Comparison of ENCODE assay signal across 22 cellular contexts in genomic region chr6:47157653-47158219, GRCh38.
DNase-seq lines count a peak whose midpoint lies in the region; ATAC-seq, FAIRE-seq and TF ChIP-seq lines count a peak whose summit lies in the region.
"Had no signal": no experiment of that assay in that cellular context is flagged by ENCODE, and none has a peak within 500 bp of the region (broad histone marks: within the 10 kb centered on the region; RNA-seq: fewer than 3 reads in every experiment).

No MANE protein-coding gene starts in this region.

- no peak overlapping the region for H3K56ac ChIP-seq in IMR-90 (ENCODE audit: extremely low read depth, insufficient read depth, low read length)

- no peak overlapping the region for H2BK15ac ChIP-seq in IMR-90 (ENCODE audit: low read depth, low read length)

- no peak overlapping the region for H3K27ac ChIP-seq in A549
- no peak overlapping the region for H3K27ac ChIP-seq in IMR-90 (ENCODE audit: insufficient read depth, low read length)
- H3K27ac ChIP-seq: C4-2B, HL-60, KMS-11 had no signal

- H3K4me3 ChIP-seq in A549 (no peak overlapping the region), IMR-90 (ENCODE audit: insufficient read depth, low read depth, low read length) (no peak overlapping the region), fibroblast of mammary gland (ENCODE audit: control insufficient read depth, low read depth, low read length) (no peak overlapping the region)
- H3K4me3 ChIP-seq: HAP-1 had no signal

- H3K4me2 ChIP-seq in A549 (no peak overlapping the region), IMR-90 (ENCODE audit: low read depth, low read length) (no peak overlapping the region)
- H3K4me2 ChIP-seq: KMS-11 had no signal

- dilution Hi-C loops in IMR-90 (cut with HindIII; ENCODE audit: low sequenced_read_pairs, unreplicated experiment), result no loop called here

- no peaks in the 10 kb centered on the region for H4K20me1 ChIP-seq in IMR-90 (ENCODE audit: insufficient read depth, low read length)

- no peak overlapping the region for H3K14ac ChIP-seq in IMR-90 (replicated peaks; ENCODE audit: low read depth, low read length)

- H3K27me3 ChIP-seq in IMR-90 (ENCODE audit: control insufficient read depth, insufficient read depth, low read length), result no peaks in the 10 kb centered on the region

- DNase-seq in A549 (ENCODE audit: low read depth in 1 of 2, low spot score in 1 of 2) (no peak), EH (ENCODE audit: low read depth) (peak; percentile 18), IMR-90 (peak; percentile 33), fibroblast of mammary gland (ENCODE audit: low read depth) (peak; percentile 74), T-helper 9 cell (no peak), NCI-H2081 treated with DMSO at 0.1 percent for 48 hours (lab: John Stamatoyannopoulos, UW) (no peak)
- no peak for DNase-seq in activated effector memory CD4-positive, alpha-beta T cell treated with Interleukin-2 at 50 U/mL for 16 hours
- DNase-seq in activated CD4-positive, alpha-beta T cell treated with anti-CD3 and anti-CD28 coated beads, Interleukin-2, amount 10 ng/mL, durations not matched to agents 7 days and 5 days, result no peak
- DNase-seq: ACHN; AML-193; Caco-2; CD4-positive, alpha-beta T cell; GDM1; HFFc6 had no signal

- no peak overlapping the region for H2AK5ac ChIP-seq in IMR-90 (ENCODE audit: low read depth, low read length)

- CTCF ChIA-PET in A549 (lab: Yijun Ruan, JAX) (no interaction called here), IMR-90 (lab: Yijun Ruan, JAX) (no interaction called here)
- CTCF ChIA-PET in activated CD4-positive, alpha-beta T cell treated with anti-CD3 and anti-CD28 coated beads, Interleukin-2, amount 10 ng/mL, durations not matched to agents 7 days and 5 days (lab: Charles Lee), result no interaction called here

- H4K8ac ChIP-seq in IMR-90 (ENCODE audit: low read depth in 2 of 2, low read length in 2 of 2), result no peak overlapping the region

- in situ Hi-C loops in IMR-90 (cut with MboI; ENCODE audit: low sequenced_read_pairs), result no loop called here

- TF ChIP-seq RAD21 in A549 (conservative IDR thresholded peaks at IDR 0.05 in 1 of 2, IDR thresholded peaks at IDR 0.05 in 1 of 2), result no peak
- TF ChIP-seq RAD21 in IMR-90 (IDR thresholded peaks at IDR 0.05; ENCODE audit: low read length), result no peak

- no peak overlapping the region for H3K4ac ChIP-seq in IMR-90 (ENCODE audit: low read depth, low read length)

- no peak overlapping the region for H2BK20ac ChIP-seq in IMR-90 (ENCODE audit: low read depth, low read length)

- no peak overlapping the region for H4K5ac ChIP-seq in IMR-90 (ENCODE audit: low read depth, low read length)

- H3K9me1 ChIP-seq in IMR-90 (ENCODE audit: insufficient read depth, low read length), result peaks cover 7% of the 10 kb centered on the region

- no peak overlapping the region for H2BK5ac ChIP-seq in IMR-90 (ENCODE audit: low read depth, low read length, poor library complexity, severe bottlenecking)

- H3K9me3 Mint-ChIP-seq in activated CD4-positive, alpha-beta T cell treated with anti-CD3 and anti-CD28 coated beads, Interleukin-2, amount 10 ng/mL, durations not matched to agents 7 days and 5 days, result no peaks in the 10 kb centered on the region
- H3K9me3 Mint-ChIP-seq: CD4-positive, alpha-beta T cell; HFFc6 had no signal

- no peak overlapping the region for H2AFZ ChIP-seq in IMR-90 (replicated peaks; ENCODE audit: low read length, poor library complexity)

- no TSS peak for BruUV-seq in IMR-90 (replicated peaks; lab: Mats Ljungman, UMichigan)

- no peak overlapping the region for H4K91ac ChIP-seq in IMR-90 (ENCODE audit: insufficient read depth, low read depth, low read length)

- H3K9ac ChIP-seq in IMR-90 (ENCODE audit: low read depth, low read length), result no peak overlapping the region
- H3K9ac ChIP-seq: KMS-11 had no signal

- no peak for FAIRE-seq in A549 (lab: Jason Lieb, UNC)
- FAIRE-seq: D721Med, GM12892, GM18507, HTR-8/SVneo had no signal

- intact Hi-C loops in IMR-90 (cut with micrococcal nuclease), result no loop called here

- no peak overlapping the region for H3K18ac ChIP-seq in IMR-90 (ENCODE audit: low read depth, low read length)

- H3K27ac Mint-ChIP-seq in activated CD4-positive, alpha-beta T cell treated with anti-CD3 and anti-CD28 coated beads, Interleukin-2, amount 10 ng/mL, durations not matched to agents 7 days and 5 days, result no peak overlapping the region
- H3K27ac Mint-ChIP-seq: CD4-positive, alpha-beta T cell; HFFc6 had no signal

- 49% methylated on average over 2 of the region's 2 CpGs for WGBS in A549 (ENCODE audit: missing lambda C conversion rate)
- WGBS in IMR-90 (ENCODE audit: extremely low coverage in 2 of 2, insufficient read length in 1 of 2), 2 experiments, result no CpG with 5 or more reads among the region's 2 CpGs

- H3K4me3 Mint-ChIP-seq in activated CD4-positive, alpha-beta T cell treated with anti-CD3 and anti-CD28 coated beads, Interleukin-2, amount 10 ng/mL, durations not matched to agents 7 days and 5 days, result no peak overlapping the region
- H3K4me3 Mint-ChIP-seq: CD4-positive, alpha-beta T cell; HFFc6 had no signal

- H3K36me3 Mint-ChIP-seq in activated CD4-positive, alpha-beta T cell treated with anti-CD3 and anti-CD28 coated beads, Interleukin-2, amount 10 ng/mL, durations not matched to agents 7 days and 5 days (ENCODE audit: low read depth), result no peaks in the 10 kb centered on the region

- TF ChIP-seq CTCF in A549 (IDR thresholded peaks at IDR 0.05), result no peak
- TF ChIP-seq CTCF in IMR-90 (conservative IDR thresholded peaks at IDR 0.05; ENCODE audit: low read depth, low read length), result no peak
- no peak for TF ChIP-seq CTCF in fibroblast of mammary gland (conservative IDR thresholded peaks at IDR 0.05; ENCODE audit: control insufficient read depth, insufficient read depth, low read depth, low read length)

- H2BK120ac ChIP-seq in IMR-90 (ENCODE audit: low read depth, low read length), result no peak overlapping the region

- H3K9me3 ChIP-seq in A549 (no peaks in the 10 kb centered on the region), IMR-90 (ENCODE audit: control insufficient read depth, insufficient read depth, low read length) (no peaks in the 10 kb centered on the region)
- H3K9me3 ChIP-seq: Caco-2, HAP-1 had no signal

- ATAC-seq in A549 (no peak), IMR-90 (ENCODE audit: low read depth) (no peak)

- H3K4me1 Mint-ChIP-seq in activated CD4-positive, alpha-beta T cell treated with anti-CD3 and anti-CD28 coated beads, Interleukin-2, amount 10 ng/mL, durations not matched to agents 7 days and 5 days, result no peaks in the 10 kb centered on the region

- no peak for TF ChIP-seq EP300 in A549 (IDR thresholded peaks at IDR 0.05)

- H3K4me1 ChIP-seq in A549, result peaks cover 28% of the 10 kb centered on the region
- H3K4me1 ChIP-seq in IMR-90 (ENCODE audit: control insufficient read depth, insufficient read depth, low read length), result peaks cover 7% of the 10 kb centered on the region
- H3K4me1 ChIP-seq: HAP-1 had no signal

- H2AK9ac ChIP-seq in IMR-90 (replicated peaks; ENCODE audit: low read depth, low read length, poor library complexity), result no peak overlapping the region

- peaks cover 3% of the 10 kb centered on the region for H3K27me3 Mint-ChIP-seq in activated CD4-positive, alpha-beta T cell treated with anti-CD3 and anti-CD28 coated beads, Interleukin-2, amount 10 ng/mL, durations not matched to agents 7 days and 5 days

- no peaks in the 10 kb centered on the region for H3K36me3 ChIP-seq in IMR-90 (ENCODE audit: control insufficient read depth, insufficient read depth, low read length)
- H3K36me3 ChIP-seq: HAP-1 had no signal

- POLR2A ChIA-PET in A549 (lab: Yijun Ruan, JAX), result no interaction called here
- POLR2A ChIA-PET in IMR-90 (lab: Charles Lee; ENCODE audit: unreplicated experiment), result no interaction called here
- POLR2A ChIA-PET in activated CD4-positive, alpha-beta T cell treated with anti-CD3 and anti-CD28 coated beads, Interleukin-2, amount 10 ng/mL, durations not matched to agents 7 days and 5 days (lab: Charles Lee), result no interaction called here

- TF ChIP-seq POLR2A in A549 (IDR thresholded peaks at IDR 0.05; ENCODE audit: low read length), result no peak
- no peak for TF ChIP-seq POLR2A in IMR-90 (IDR thresholded peaks at IDR 0.05; ENCODE audit: low read depth, low read length)

- H3K79me1 ChIP-seq in IMR-90 (ENCODE audit: low read depth in 1 of 2, low read length in 2 of 2), result no peaks in the 10 kb centered on the region

- H3K23ac ChIP-seq in IMR-90 (ENCODE audit: low read depth, low read length), result no peak overlapping the region

TF ChIP-seq in A549, 52 proteins besides CTCF, POLR2A, EP300 and RAD21:
- TF ChIP-seq MAFK (IDR thresholded peaks at IDR 0.05; ENCODE audit: partially characterized antibody) (peak; percentile 95), FOSB (CRISPR knock-in tag; IDR thresholded peaks at IDR 0.05) (no peak), MAZ (IDR thresholded peaks at IDR 0.05; ENCODE audit: borderline replicate concordance, low read depth, low read length) (no peak), SREBF2 (IDR thresholded peaks at IDR 0.05) (no peak), HOXB5 (CRISPR knock-in tag; IDR thresholded peaks at IDR 0.05) (no peak), TP53 (CRISPR knock-in tag; IDR thresholded peaks at IDR 0.05) (no peak)

TF ChIP-seq in IMR-90, 13 proteins besides CTCF, POLR2A, EP300 and RAD21:
- no peak for TF ChIP-seq CHD1 (IDR thresholded peaks at IDR 0.05; ENCODE audit: low read depth, low read length)
- peak; percentile 97 for TF ChIP-seq MAFK (IDR thresholded peaks at IDR 0.05; ENCODE audit: low read depth, low read length)

Comparison
In these comparisons a context has a peak if more than half of its experiments do, and no peak if none do; other contexts are left out.
1. DNase-seq: peak in EH (single experiment), IMR-90 (single experiment) and fibroblast of mammary gland (single experiment); none in A549 (0 of 2), activated effector memory CD4-positive, alpha-beta T cell treated with Interleukin-2 at 50 U/mL for 16 hours (single experiment), T-helper 9 cell (single experiment), activated CD4-positive, alpha-beta T cell treated with anti-CD3 and anti-CD28 coated beads, Interleukin-2, amount 10 ng/mL, durations not matched to agents 7 days and 5 days (single experiment) and NCI-H2081 treated with DMSO at 0.1 percent for 48 hours (single experiment).